In genomic region chr18:812673-813404, GRCh38 we compare ENCODE assay signal across 1 cellular context.
TF ChIP-seq lines count a peak whose summit lies in the region.

No MANE protein-coding gene starts in this region.

TF ChIP-seq in HepG2, 621 proteins besides CTCF, POLR2A, EP300 and RAD21 (continued from another document and continues in another):
- TF ChIP-seq KDM2A (CRISPR knock-in tag; IDR thresholded peaks at IDR 0.05; ENCODE audit: borderline replicate concordance, low read depth) (peak; percentile 58; the same call in 1 of the 2 replicates), PHF5A (CRISPR knock-in tag; IDR thresholded peaks at IDR 0.05; ENCODE audit: low read depth, unreplicated experiment) (no peak), MAFG (CRISPR knock-in tag; IDR thresholded peaks at IDR 0.05) (no peak), TARDBP (CRISPR knock-in tag; IDR thresholded peaks at IDR 0.05) (no peak), ZNF777 (CRISPR knock-in tag; IDR thresholded peaks at IDR 0.05) (peak; percentile 91), ATF2 (CRISPR knock-in tag; IDR thresholded peaks at IDR 0.05) (no peak), ZFP91 (CRISPR knock-in tag; IDR thresholded peaks at IDR 0.05; ENCODE audit: borderline replicate concordance) (no peak; the same call in none of the 2 replicates), ZNF781 (CRISPR knock-in tag; IDR thresholded peaks at IDR 0.05; ENCODE audit: borderline replicate concordance, not compliant biosample characterization) (no peak), ZNF7 (CRISPR knock-in tag; IDR thresholded peaks at IDR 0.05) (no peak), RORA (CRISPR knock-in tag; IDR thresholded peaks at IDR 0.05) (no peak), TBX2 (CRISPR knock-in tag; IDR thresholded peaks at IDR 0.05; ENCODE audit: borderline replicate concordance) (no peak), RARA (CRISPR knock-in tag; IDR thresholded peaks at IDR 0.05) (no peak), TEAD2 (CRISPR knock-in tag; IDR thresholded peaks at IDR 0.05) (no peak; the same call in 1 of the 2 replicates), RFX1 (IDR thresholded peaks at IDR 0.05) (no peak), NR2C2 (CRISPR knock-in tag; IDR thresholded peaks at IDR 0.05; ENCODE audit: borderline replicate concordance) (no peak), DMAP1 (CRISPR knock-in tag; IDR thresholded peaks at IDR 0.05) (peak; percentile 60; the same call in 1 of the 2 replicates), ZNF569 (CRISPR knock-in tag; IDR thresholded peaks at IDR 0.05; ENCODE audit: borderline replicate concordance) (no peak), ZNF337 (CRISPR knock-in tag; IDR thresholded peaks at IDR 0.05; ENCODE audit: borderline replicate concordance, low read depth) (no peak; the same call in 1 of the 2 replicates), ZNF33B (CRISPR knock-in tag; IDR thresholded peaks at IDR 0.05) (no peak), TFDP2 (CRISPR knock-in tag; IDR thresholded peaks at IDR 0.05) (no peak; the same call in 1 of the 2 replicates), TRIM24 (CRISPR knock-in tag; IDR thresholded peaks at IDR 0.05) (no peak), ATAD3A (CRISPR knock-in tag; IDR thresholded peaks at IDR 0.05) (no peak), ZBTB7A (CRISPR knock-in tag; IDR thresholded peaks at IDR 0.05) (peak; percentile 76; the same call in 1 of the 2 replicates), ZIK1 (CRISPR knock-in tag; IDR thresholded peaks at IDR 0.05; ENCODE audit: borderline replicate concordance, low read depth) (no peak), ZSCAN30 (CRISPR knock-in tag; IDR thresholded peaks at IDR 0.05) (no peak), ATF4 (CRISPR knock-in tag; IDR thresholded peaks at IDR 0.05) (no peak), ZNF557 (CRISPR knock-in tag; IDR thresholded peaks at IDR 0.05) (no peak), SP4 (CRISPR knock-in tag; IDR thresholded peaks at IDR 0.05) (no peak; the same call in 1 of the 2 replicates), ZBTB14 (CRISPR knock-in tag; IDR thresholded peaks at IDR 0.05) (no peak), CC2D1A (CRISPR knock-in tag; IDR thresholded peaks at IDR 0.05) (no peak), ZNF562 (CRISPR knock-in tag; IDR thresholded peaks at IDR 0.05; ENCODE audit: borderline replicate concordance) (no peak), SYNCRIP (IDR thresholded peaks at IDR 0.05; ENCODE audit: insufficient read depth, low read depth, low read length) (no peak), SIX4 (CRISPR knock-in tag; IDR thresholded peaks at IDR 0.05) (no peak), TEAD3 (CRISPR knock-in tag; optimal IDR thresholded peaks at IDR 0.05; ENCODE audit: borderline replicate concordance) (no peak), GZF1 (CRISPR knock-in tag; IDR thresholded peaks at IDR 0.05) (no peak), CBX2 (IDR thresholded peaks at IDR 0.05; ENCODE audit: low read depth, low read length) (no peak), CBX2 (CRISPR knock-in tag; IDR thresholded peaks at IDR 0.05; ENCODE audit: low read depth) (no peak), FUBP1 (CRISPR knock-in tag; IDR thresholded peaks at IDR 0.05; ENCODE audit: borderline replicate concordance) (no peak), HNRNPL (IDR thresholded peaks at IDR 0.05; ENCODE audit: low read depth, low read length) (no peak), SRSF1 (optimal IDR thresholded peaks at IDR 0.05; ENCODE audit: low read depth, low read length) (no peak), IRX3 (CRISPR knock-in tag; IDR thresholded peaks at IDR 0.05; ENCODE audit: borderline replicate concordance, low read depth) (no peak), YEATS2 (CRISPR knock-in tag; IDR thresholded peaks at IDR 0.05; ENCODE audit: borderline replicate concordance) (no peak), ZNF549 (CRISPR knock-in tag; IDR thresholded peaks at IDR 0.05) (no peak), ZNF878 (CRISPR knock-in tag; IDR thresholded peaks at IDR 0.05) (0 out of 2 replicates have a peak, but pooled peaks have one; percentile 42), ZNF329 (CRISPR knock-in tag; IDR thresholded peaks at IDR 0.05; ENCODE audit: low read depth) (no peak), PCBP1 (IDR thresholded peaks at IDR 0.05; ENCODE audit: borderline replicate concordance, low read depth, low read length) (0 out of 2 replicates have a peak, but pooled peaks have one; percentile 51), KLF12 (CRISPR knock-in tag; IDR thresholded peaks at IDR 0.05; ENCODE audit: borderline replicate concordance) (no peak)
- TF ChIP-seq, protein P1, sequence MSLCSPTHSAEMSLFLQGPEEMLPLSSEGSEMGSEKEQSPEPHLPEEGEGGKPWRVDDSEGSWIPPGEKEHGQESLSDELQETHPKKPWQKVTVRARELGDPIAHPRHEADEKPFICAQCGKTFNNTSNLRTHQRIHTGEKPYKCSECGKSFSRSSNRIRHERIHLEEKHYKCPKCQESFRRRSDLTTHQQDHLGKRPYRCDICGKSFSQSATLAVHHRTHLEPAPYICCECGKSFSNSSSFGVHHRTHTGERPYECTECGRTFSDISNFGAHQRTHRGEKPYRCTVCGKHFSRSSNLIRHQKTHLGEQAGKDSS (CRISPR knock-in tag; IDR thresholded peaks at IDR 0.05; ENCODE audit: borderline replicate concordance, low read depth) = no peak; the same call in 1 of the 2 replicates
- TF ChIP-seq, protein P2, sequence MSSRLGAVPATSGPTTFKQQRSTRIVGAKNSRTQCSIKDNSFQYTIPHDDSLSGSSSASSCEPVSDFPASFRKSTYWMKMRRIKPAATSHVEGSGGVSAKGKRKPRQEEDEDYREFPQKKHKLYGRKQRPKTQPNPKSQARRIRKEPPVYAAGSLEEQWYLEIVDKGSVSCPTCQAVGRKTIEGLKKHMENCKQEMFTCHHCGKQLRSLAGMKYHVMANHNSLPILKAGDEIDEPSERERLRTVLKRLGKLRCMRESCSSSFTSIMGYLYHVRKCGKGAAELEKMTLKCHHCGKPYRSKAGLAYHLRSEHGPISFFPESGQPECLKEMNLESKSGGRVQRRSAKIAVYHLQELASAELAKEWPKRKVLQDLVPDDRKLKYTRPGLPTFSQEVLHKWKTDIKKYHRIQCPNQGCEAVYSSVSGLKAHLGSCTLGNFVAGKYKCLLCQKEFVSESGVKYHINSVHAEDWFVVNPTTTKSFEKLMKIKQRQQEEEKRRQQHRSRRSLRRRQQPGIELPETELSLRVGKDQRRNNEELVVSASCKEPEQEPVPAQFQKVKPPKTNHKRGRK (CRISPR knock-in tag; IDR thresholded peaks at IDR 0.05) = no peak
- TF ChIP-seq, protein P3, sequence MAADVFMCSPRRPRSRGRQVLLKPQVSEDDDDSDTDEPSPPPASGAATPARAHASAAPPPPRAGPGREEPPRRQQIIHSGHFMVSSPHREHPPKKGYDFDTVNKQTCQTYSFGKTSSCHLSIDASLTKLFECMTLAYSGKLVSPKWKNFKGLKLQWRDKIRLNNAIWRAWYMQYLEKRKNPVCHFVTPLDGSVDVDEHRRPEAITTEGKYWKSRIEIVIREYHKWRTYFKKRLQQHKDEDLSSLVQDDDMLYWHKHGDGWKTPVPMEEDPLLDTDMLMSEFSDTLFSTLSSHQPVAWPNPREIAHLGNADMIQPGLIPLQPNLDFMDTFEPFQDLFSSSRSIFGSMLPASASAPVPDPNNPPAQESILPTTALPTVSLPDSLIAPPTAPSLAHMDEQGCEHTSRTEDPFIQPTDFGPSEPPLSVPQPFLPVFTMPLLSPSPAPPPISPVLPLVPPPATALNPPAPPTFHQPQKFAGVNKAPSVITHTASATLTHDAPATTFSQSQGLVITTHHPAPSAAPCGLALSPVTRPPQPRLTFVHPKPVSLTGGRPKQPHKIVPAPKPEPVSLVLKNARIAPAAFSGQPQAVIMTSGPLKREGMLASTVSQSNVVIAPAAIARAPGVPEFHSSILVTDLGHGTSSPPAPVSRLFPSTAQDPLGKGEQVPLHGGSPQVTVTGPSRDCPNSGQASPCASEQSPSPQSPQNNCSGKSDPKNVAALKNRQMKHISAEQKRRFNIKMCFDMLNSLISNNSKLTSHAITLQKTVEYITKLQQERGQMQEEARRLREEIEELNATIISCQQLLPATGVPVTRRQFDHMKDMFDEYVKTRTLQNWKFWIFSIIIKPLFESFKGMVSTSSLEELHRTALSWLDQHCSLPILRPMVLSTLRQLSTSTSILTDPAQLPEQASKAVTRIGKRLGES (CRISPR knock-in tag; IDR thresholded peaks at IDR 0.05; ENCODE audit: borderline replicate concordance) = no peak
- TF ChIP-seq, protein P4, sequence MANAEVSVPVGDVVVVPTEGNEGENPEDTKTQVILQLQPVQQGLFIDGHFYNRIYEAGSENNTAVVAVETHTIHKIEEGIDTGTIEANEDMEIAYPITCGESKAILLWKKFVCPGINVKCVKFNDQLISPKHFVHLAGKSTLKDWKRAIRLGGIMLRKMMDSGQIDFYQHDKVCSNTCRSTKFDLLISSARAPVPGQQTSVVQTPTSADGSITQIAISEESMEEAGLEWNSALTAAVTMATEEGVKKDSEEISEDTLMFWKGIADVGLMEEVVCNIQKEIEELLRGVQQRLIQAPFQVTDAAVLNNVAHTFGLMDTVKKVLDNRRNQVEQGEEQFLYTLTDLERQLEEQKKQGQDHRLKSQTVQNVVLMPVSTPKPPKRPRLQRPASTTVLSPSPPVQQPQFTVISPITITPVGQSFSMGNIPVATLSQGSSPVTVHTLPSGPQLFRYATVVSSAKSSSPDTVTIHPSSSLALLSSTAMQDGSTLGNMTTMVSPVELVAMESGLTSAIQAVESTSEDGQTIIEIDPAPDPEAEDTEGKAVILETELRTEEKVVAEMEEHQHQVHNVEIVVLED (CRISPR knock-in tag; IDR thresholded peaks at IDR 0.05; ENCODE audit: borderline replicate concordance) = no peak
- TF ChIP-seq, protein P5, sequence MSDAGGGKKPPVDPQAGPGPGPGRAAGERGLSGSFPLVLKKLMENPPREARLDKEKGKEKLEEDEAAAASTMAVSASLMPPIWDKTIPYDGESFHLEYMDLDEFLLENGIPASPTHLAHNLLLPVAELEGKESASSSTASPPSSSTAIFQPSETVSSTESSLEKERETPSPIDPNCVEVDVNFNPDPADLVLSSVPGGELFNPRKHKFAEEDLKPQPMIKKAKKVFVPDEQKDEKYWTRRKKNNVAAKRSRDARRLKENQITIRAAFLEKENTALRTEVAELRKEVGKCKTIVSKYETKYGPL (CRISPR knock-in tag; IDR thresholded peaks at IDR 0.05) = no peak
- TF ChIP-seq, protein P6, sequence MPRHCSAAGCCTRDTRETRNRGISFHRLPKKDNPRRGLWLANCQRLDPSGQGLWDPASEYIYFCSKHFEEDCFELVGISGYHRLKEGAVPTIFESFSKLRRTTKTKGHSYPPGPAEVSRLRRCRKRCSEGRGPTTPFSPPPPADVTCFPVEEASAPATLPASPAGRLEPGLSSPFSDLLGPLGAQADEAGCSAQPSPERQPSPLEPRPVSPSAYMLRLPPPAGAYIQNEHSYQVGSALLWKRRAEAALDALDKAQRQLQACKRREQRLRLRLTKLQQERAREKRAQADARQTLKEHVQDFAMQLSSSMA (CRISPR knock-in tag; IDR thresholded peaks at IDR 0.05) = no peak
